ENCODE assay signal across 8 cellular contexts in genomic region chr1:201346337-201346939, GRCh38. TPM values are rescaled to one million over a fixed set of nuclear protein-coding genes. Genes with fewer than 3 reads are reported as not detected.
A peak's percentile ranks its signal among the peaks of the same experiment; 100 is the strongest.
DNase-seq lines count a peak whose midpoint lies in the region; ATAC-seq and TF ChIP-seq lines count a peak whose summit lies in the region.

No MANE protein-coding gene starts in this region.

- no peak overlapping the region for H3K4me3 Mint-ChIP-seq in nephron
- no peak overlapping the region for H3K4me3 Mint-ChIP-seq in CD8-positive, alpha-beta T cell

- H3K4me1 Mint-ChIP-seq in nephron, result peaks cover 7% of the 10 kb centered on the region
- no peaks in the 10 kb centered on the region for H3K4me1 Mint-ChIP-seq in CD8-positive, alpha-beta T cell (ENCODE audit: low read depth)

- no peaks in the 10 kb centered on the region for H3K4me1 ChIP-seq in CD8-positive, alpha-beta T cell (ENCODE audit: insufficient read depth, low read length)

- H3K9me3 Mint-ChIP-seq in nephron, result peaks cover under 1% of the 10 kb centered on the region
- no peaks in the 10 kb centered on the region for H3K9me3 Mint-ChIP-seq in CD8-positive, alpha-beta T cell

- peak; percentile 75 for TF ChIP-seq CTCF in AG09319 (IDR thresholded peaks at IDR 0.05; ENCODE audit: low read depth, low read length)
- TF ChIP-seq CTCF in GM12875 (IDR thresholded peaks at IDR 0.05; ENCODE audit: borderline replicate concordance, insufficient read depth, low read depth, low read length), result peak; percentile 59; the same call in 1 of the 2 replicates
- peak; percentile 83 for TF ChIP-seq CTCF in epithelial cell of proximal tubule (conservative IDR thresholded peaks at IDR 0.05; ENCODE audit: low read depth, low read length)
- peak; percentile 36 to 52 (median 50) for TF ChIP-seq CTCF in nephron (IDR thresholded peaks at IDR 0.05; ENCODE audit: unreplicated experiment in 3 of 3)
- no peak for TF ChIP-seq CTCF in CD8-positive, alpha-beta T cell (IDR thresholded peaks at IDR 0.05)

- no peaks in the 10 kb centered on the region for H3K9me3 ChIP-seq in CD8-positive, alpha-beta T cell (ENCODE audit: low read length)

- peak overlapping the region in 1 of 3 experiments; percentile 12 for H3K27ac Mint-ChIP-seq in nephron
- H3K27ac Mint-ChIP-seq in CD8-positive, alpha-beta T cell, result no peak overlapping the region

- H3K36me3 ChIP-seq in CD8-positive, alpha-beta T cell (ENCODE audit: insufficient read depth, low read length), result no peaks in the 10 kb centered on the region

- intact Hi-C loops in CD8-positive, alpha-beta T cell (cut with DNase I, micrococcal nuclease), result no loop called here

- DNase-seq in AG09319 (ENCODE audit: extremely low read depth, low read depth) (no peak), OCI-M1 (lab: John Stamatoyannopoulos, UW) (peak; percentile 44), epithelial cell of proximal tubule (ENCODE audit: low read depth) (peak; percentile 7)
- DNase-seq in CD8-positive, alpha-beta T cell, result no peak

- CTCF ChIA-PET in CD8-positive, alpha-beta T cell (lab: Charles Lee), result interaction anchor here (0.9 kb wide), 1 partner anchor 131 kb away, joined by 3 read pairs; no protein-coding TSS in a partner anchor

- H3K36me3 Mint-ChIP-seq in nephron (ENCODE audit: low read depth), result no peaks in the 10 kb centered on the region
- H3K36me3 Mint-ChIP-seq in CD8-positive, alpha-beta T cell, result no peaks in the 10 kb centered on the region

- H3K27me3 Mint-ChIP-seq in nephron (ENCODE audit: low read depth), result peaks cover 24% of the 10 kb centered on the region
- H3K27me3 Mint-ChIP-seq in CD8-positive, alpha-beta T cell (ENCODE audit: low read depth), result peaks cover 23% of the 10 kb centered on the region

- no peaks in the 10 kb centered on the region for H3K27me3 ChIP-seq in CD8-positive, alpha-beta T cell (ENCODE audit: insufficient read depth, low read length)

- POLR2A ChIA-PET in CD8-positive, alpha-beta T cell (lab: Charles Lee), result no interaction called here

- ATAC-seq in HG02623 (IDR thresholded peaks at IDR 0.05; ENCODE audit: unreplicated experiment) (no peak), GM21526 (IDR thresholded peaks at IDR 0.05; ENCODE audit: low FRiP score, unreplicated experiment) (no peak)
- no peak for ATAC-seq in CD8-positive, alpha-beta T cell

- no peak overlapping the region for H3K27ac ChIP-seq in CD8-positive, alpha-beta T cell (ENCODE audit: low read depth, low read length)

- H3K4me3 ChIP-seq in GM12875 (ENCODE audit: low read depth, low read length) (no peak overlapping the region), epithelial cell of proximal tubule (ENCODE audit: low read depth, low read length) (no peak overlapping the region)
- H3K4me3 ChIP-seq in CD8-positive, alpha-beta T cell (ENCODE audit: low read depth, low read length), result no peak overlapping the region

RNA-seq across cellular contexts. Expression of gene TNNT2, which starts 31.0 kb away (rescaled TPM):
- total RNA-seq in epithelial cell of proximal tubule, result 0.17 TPM in 1 of 2 replicates, not detected in the other
- total RNA-seq in CD8-positive, alpha-beta T cell, result not detected

RNA-seq across cellular contexts. Expression of gene LAD1, which starts 52.7 kb away (rescaled TPM):
- 36.9 and 72.5 TPM in 2 replicates for total RNA-seq in epithelial cell of proximal tubule
- not detected for total RNA-seq in CD8-positive, alpha-beta T cell

Comparison
In these comparisons a context has a peak if more than half of its experiments do, and no peak if none do; other contexts are left out.
1. DNase-seq: peak in OCI-M1 (single experiment) and epithelial cell of proximal tubule (single experiment); none in AG09319 (single experiment) and CD8-positive, alpha-beta T cell (0 of 7).
2. RNA of gene LAD1, which starts 52.7 kb away (total RNA-seq): 36.9 to 72.5 TPM in epithelial cell of proximal tubule; not detected in CD8-positive, alpha-beta T cell; every median in the first group is over 10 times any median in the second.